In the genomic region with DNA sequence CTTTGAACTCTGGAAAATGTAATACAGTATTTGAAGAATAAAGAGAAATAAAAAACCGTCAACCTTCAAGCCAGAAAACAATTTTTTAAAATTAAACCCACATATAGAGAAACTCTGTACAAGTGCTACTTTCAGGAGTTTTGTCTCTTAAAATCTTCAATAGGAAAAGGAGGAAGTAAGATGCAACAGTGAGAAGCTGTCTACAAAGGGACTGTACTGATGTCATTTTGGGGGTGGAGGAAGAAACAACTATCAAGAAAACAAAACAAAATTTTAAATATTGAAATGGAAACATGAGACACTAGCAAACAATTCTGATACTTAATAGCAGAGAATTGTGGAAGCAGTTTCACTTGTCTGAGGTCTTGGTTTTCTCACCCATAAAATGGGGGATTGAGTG, we compare ENCODE assay signal across 18 cellular contexts.
DNase-seq lines count a peak whose midpoint lies in the region; ATAC-seq and TF ChIP-seq lines count a peak whose summit lies in the region.
"Had no signal": no experiment of that assay in that cellular context is flagged by ENCODE, and none has a peak within 500 bp of the region (broad histone marks: within the 10 kb centered on the region; RNA-seq: fewer than 3 reads in every experiment).

No MANE protein-coding gene starts in this region.

- no peaks in the 10 kb centered on the region for H3K9me2 ChIP-seq in MM.1S (replicated peaks; ENCODE audit: insufficient read depth, low read length)

- H3K9ac ChIP-seq in MM.1S (ENCODE audit: low read length): no peak overlapping the region

- no peaks in the 10 kb centered on the region for H3K9me3 Mint-ChIP-seq in effector memory CD8-positive, alpha-beta T cell
- no peaks in the 10 kb centered on the region for H3K9me3 Mint-ChIP-seq in glutamatergic neuron (ENCODE audit: unreplicated experiment)
- H3K9me3 Mint-ChIP-seq: activated B cell treated with CpG ODN at 0.5 μM for 24 hours, nephron had no signal

- H3K27me3 ChIP-seq in MM.1S (replicated peaks; ENCODE audit: insufficient read depth, low read length) (no peaks in the 10 kb centered on the region), spleen (replicated peaks in 1 of 7) (no peaks in the 10 kb centered on the region)
- H3K27me3 ChIP-seq: dorsolateral prefrontal cortex, esophagus muscularis mucosa, stomach had no signal

- CTCF ChIA-PET in GM10248 (lab: Yijun Ruan, JAX): no interaction called here

- ATAC-seq in effector memory CD8-positive, alpha-beta T cell (replicated peaks): no peak
- no peak for ATAC-seq in omental fat pad (ENCODE audit: low FRiP score)

- H3K9me3 ChIP-seq in MM.1S (replicated peaks; ENCODE audit: insufficient read depth, low read length) (no peaks in the 10 kb centered on the region), spleen (no peaks in the 10 kb centered on the region)
- H3K9me3 ChIP-seq: esophagus muscularis mucosa, stomach had no signal

- no peak overlapping the region for H3K4me2 ChIP-seq in MM.1S (ENCODE audit: low read depth, low read length)

- peaks cover 9 to 25% of the 10 kb centered on the region in 2 donors for H3K4me1 Mint-ChIP-seq in effector memory CD8-positive, alpha-beta T cell (ENCODE audit: low read depth in 2 of 2)
- H3K4me1 Mint-ChIP-seq in glutamatergic neuron (ENCODE audit: low read depth, unreplicated experiment): no peaks in the 10 kb centered on the region

- H3K4me1 ChIP-seq in MM.1S (ENCODE audit: low read length): no peaks in the 10 kb centered on the region
- peaks cover 0 to 28% (median 6%) of the 10 kb centered on the region in 6 donors for H3K4me1 ChIP-seq in spleen

- H3K36me3 ChIP-seq in MM.1S (replicated peaks; ENCODE audit: insufficient read depth, low read length) (no peaks in the 10 kb centered on the region), spleen (peaks cover 0 to 10% (median 0%) of the 10 kb centered on the region in 6 donors)
- H3K36me3 ChIP-seq: esophagus muscularis mucosa, stomach had no signal

- no peak for TF ChIP-seq POLR2A in spleen (IDR thresholded peaks at IDR 0.05)

- DNase-seq in NOMO-1 treated with DMSO at 0.1 percent for 48 hours (lab: John Stamatoyannopoulos, UW; ENCODE audit: unreplicated experiment) (peak; percentile 54), NOMO-1 treated with dmso at 0.1 percent for 144 hours (lab: John Stamatoyannopoulos, UW; ENCODE audit: unreplicated experiment) (no peak), GM10248 (ENCODE audit: extremely low spot score) (peak; percentile 29), MM.1S (no peak), glutamatergic neuron (no peak), omental fat pad (ENCODE audit: low spot score) (no peak), spleen (no peak)
- no peak for DNase-seq in effector memory CD8-positive, alpha-beta T cell
- DNase-seq: 8988T; activated B cell treated with CpG ODN at 0.5 μM for 24 hours; activated naive CD4-positive, alpha-beta T cell; DND-41; dorsolateral prefrontal cortex; NCI-H69; stomach had no signal

- H3K27me3 Mint-ChIP-seq in effector memory CD8-positive, alpha-beta T cell: no peaks in the 10 kb centered on the region
- no peaks in the 10 kb centered on the region for H3K27me3 Mint-ChIP-seq in glutamatergic neuron (ENCODE audit: unreplicated experiment)
- H3K27me3 Mint-ChIP-seq: activated B cell treated with CpG ODN at 0.5 μM for 24 hours had no signal

- H3K27ac ChIP-seq in MM.1S (ENCODE audit: low read length): peak overlapping the region; percentile 5; the same call in 1 of the 2 replicates
- H3K27ac ChIP-seq in spleen: no peak overlapping the region
- H3K27ac ChIP-seq: C4-2B, dorsolateral prefrontal cortex, esophagus muscularis mucosa, stomach had no signal

- no peaks in the 10 kb centered on the region for H3K79me2 ChIP-seq in MM.1S (ENCODE audit: low read length)

- H4K20me1 ChIP-seq in MM.1S (ENCODE audit: insufficient read depth, low read length): no peaks in the 10 kb centered on the region

- intact Hi-C loops in spleen (cut with DNase I; ENCODE audit: low total_unique reads): no loop called here

- POLR2A ChIA-PET in GM10248 (lab: Yijun Ruan, JAX): interaction anchor here (0.6 kb wide), 1 partner anchor 247 kb away, joined by 3 read pairs; no protein-coding TSS in a partner anchor

- H3K4me3 ChIP-seq in MM.1S (ENCODE audit: low read length): no peak overlapping the region
- no peak overlapping the region for H3K4me3 ChIP-seq in spleen
- H3K4me3 ChIP-seq: dorsolateral prefrontal cortex, esophagus muscularis mucosa, stomach had no signal

- TF ChIP-seq CTCF in GM10248 (IDR thresholded peaks at IDR 0.05; ENCODE audit: control extremely low read depth, extremely low read depth, low read depth, missing control alignments): no peak
- TF ChIP-seq CTCF in MM.1S (IDR thresholded peaks at IDR 0.05; ENCODE audit: low read length): no peak
- TF ChIP-seq CTCF in glutamatergic neuron (IDR thresholded peaks at IDR 0.05; ENCODE audit: partially characterized antibody, unreplicated experiment): no peak
- no peak for TF ChIP-seq CTCF in omental fat pad (IDR thresholded peaks at IDR 0.05)
- no peak for TF ChIP-seq CTCF in spleen (IDR thresholded peaks at IDR 0.05 in 8 of 11, conservative IDR thresholded peaks at IDR 0.05 in 3 of 11)

- 0 out of 2 replicates have a peak, but pooled peaks cover 4% of the 10 kb centered on the region for H3F3A ChIP-seq in MM.1S (ENCODE audit: insufficient read depth, low read length)

- peak overlapping the region; percentile 2 to 27 for H3K27ac Mint-ChIP-seq in effector memory CD8-positive, alpha-beta T cell
- H3K27ac Mint-ChIP-seq in glutamatergic neuron (ENCODE audit: unreplicated experiment): no peak overlapping the region
- H3K27ac Mint-ChIP-seq: activated B cell treated with CpG ODN at 0.5 μM for 24 hours, nephron had no signal

- H3K4me3 Mint-ChIP-seq in effector memory CD8-positive, alpha-beta T cell: no peak overlapping the region
- H3K4me3 Mint-ChIP-seq in glutamatergic neuron (ENCODE audit: unreplicated experiment): no peak overlapping the region
- H3K4me3 Mint-ChIP-seq: activated B cell treated with CpG ODN at 0.5 μM for 24 hours, nephron had no signal

- WGBS in spleen, 5 donors: 76 to 89% (median 85%) methylated on average over 1 of the region's 1 CpG

- peaks cover 16% of the 10 kb centered on the region for H3K36me3 Mint-ChIP-seq in effector memory CD8-positive, alpha-beta T cell (ENCODE audit: insufficient read depth)
- no peaks in the 10 kb centered on the region for H3K36me3 Mint-ChIP-seq in glutamatergic neuron (ENCODE audit: unreplicated experiment)

- no peak overlapping the region for H2AFZ ChIP-seq in MM.1S (ENCODE audit: low read length)

Comparison
In these comparisons a context has a peak if more than half of its experiments do, and no peak if none do; other contexts are left out.
1. DNase-seq: peak in NOMO-1 treated with DMSO at 0.1 percent for 48 hours (single experiment) and GM10248 (single experiment); none in NOMO-1 treated with dmso at 0.1 percent for 144 hours (single experiment), MM.1S (single experiment), effector memory CD8-positive, alpha-beta T cell (0 of 3), glutamatergic neuron (single experiment), omental fat pad (single experiment) and spleen (single experiment).